ENCODE assay signal across 8 cellular contexts in genomic region chr18:80033181-80034067, GRCh38. TPM values are rescaled to one million over a fixed set of nuclear protein-coding genes. Genes with fewer than 3 reads are reported as not detected.
DNase-seq lines count a peak whose midpoint lies in the region; ATAC-seq and TF ChIP-seq lines count a peak whose summit lies in the region.

No MANE protein-coding gene starts in this region.

- intact Hi-C loops in OCI-LY7 (cut with micrococcal nuclease; ENCODE audit: unreplicated experiment) (loop anchor here (1.0 to 5.0 kb wide), 4 partner anchors 45 to 511 kb away; partner anchors contain the start of genes ADNP2, CTDP1 and TXNL4A), left ventricle myocardium superior (cut with micrococcal nuclease) (no loop called here), sciatic nerve (cut with DNase I) (no loop called here)

- peaks cover 14% of the 10 kb centered on the region for H3K79me2 ChIP-seq in OCI-LY7 (ENCODE audit: insufficient read depth, low read depth, low read length)

- peak overlapping the region; percentile 78; the same call in 1 of the 2 replicates for H2AFZ ChIP-seq in OCI-LY7 (ENCODE audit: low read length)

- POLR2A ChIA-PET in OCI-LY7 (lab: Charles Lee), result interaction anchor here (0.6 kb wide), 1 partner anchor 126 kb away, joined by 3 read pairs; no protein-coding TSS in a partner anchor

- DNase-seq in OCI-LY7 (ENCODE audit: low spot score), result no peak
- DNase-seq in left ventricle myocardium superior, result no peak
- no peak for DNase-seq in sciatic nerve (ENCODE audit: low spot score)
- no peak for DNase-seq in left lobe of liver (ENCODE audit: low spot score)
- no peak for DNase-seq in ureter (ENCODE audit: low spot score)

- ATAC-seq in GM18519 (IDR thresholded peaks at IDR 0.05; ENCODE audit: low FRiP score, unreplicated experiment), result peak; percentile 35
- peak; percentile 48 for ATAC-seq in HG02870 (IDR thresholded peaks at IDR 0.05; ENCODE audit: unreplicated experiment)
- ATAC-seq in left ventricle myocardium superior, result peak; percentile 70
- peak; percentile 0 for ATAC-seq in sciatic nerve
- no peak for ATAC-seq in left lobe of liver

- no peaks in the 10 kb centered on the region for H3K9me3 ChIP-seq in OCI-LY7 (ENCODE audit: low read length)

- TF ChIP-seq CTCF in OCI-LY7 (conservative IDR thresholded peaks at IDR 0.05; ENCODE audit: low read length), result no peak

- H3K4me3 Mint-ChIP-seq in activated naive CD4-positive, alpha-beta T cell treated with anti-CD3 and anti-CD28 coated beads, Interleukin-2, amount 50 U/mL, for 24 hours, result peak overlapping the region; percentile 92

- CTCF ChIA-PET in OCI-LY7 (lab: Charles Lee; ENCODE audit: unreplicated experiment), result interaction anchor here (0.6 to 0.7 kb wide), 4 partner anchors 50 to 172 kb away, joined by 3 to 10 read pairs (median 4); no protein-coding TSS in a partner anchor

- H3K36me3 ChIP-seq in OCI-LY7 (ENCODE audit: insufficient read depth, low read length), result 0 out of 2 replicates have a peak, but pooled peaks cover 11% of the 10 kb centered on the region

- H3K4me1 ChIP-seq in OCI-LY7 (ENCODE audit: insufficient read depth, low read length, poor library complexity, severe bottlenecking), result peaks cover 19% of the 10 kb centered on the region

- H3K9me3 Mint-ChIP-seq in activated naive CD4-positive, alpha-beta T cell treated with anti-CD3 and anti-CD28 coated beads, Interleukin-2, amount 50 U/mL, for 24 hours, result peaks cover 5% of the 10 kb centered on the region

- H3K27me3 Mint-ChIP-seq in activated naive CD4-positive, alpha-beta T cell treated with anti-CD3 and anti-CD28 coated beads, Interleukin-2, amount 50 U/mL, for 24 hours, result no peaks in the 10 kb centered on the region

- peaks cover 9% of the 10 kb centered on the region for H3K36me3 Mint-ChIP-seq in activated naive CD4-positive, alpha-beta T cell treated with anti-CD3 and anti-CD28 coated beads, Interleukin-2, amount 50 U/mL, for 24 hours

- H3K27ac ChIP-seq in OCI-LY7 (ENCODE audit: low read depth, low read length, poor library complexity, severe bottlenecking), result peak overlapping the region; percentile 42

- BruUV-seq in OCI-LY7 (replicated peaks; lab: Mats Ljungman, UMichigan), result no TSS peak

- peak overlapping the region; percentile 73 for H3K4me3 ChIP-seq in OCI-LY7 (ENCODE audit: low read depth, low read length, poor library complexity, severe bottlenecking)

- H3K9me2 ChIP-seq in OCI-LY7 (ENCODE audit: insufficient read depth, low read length), result no peaks in the 10 kb centered on the region

- H3K4me1 Mint-ChIP-seq in activated naive CD4-positive, alpha-beta T cell treated with anti-CD3 and anti-CD28 coated beads, Interleukin-2, amount 50 U/mL, for 24 hours, result peaks cover 25% of the 10 kb centered on the region

- peaks cover 7% of the 10 kb centered on the region; the same call in 1 of the 2 replicates for H4K20me1 ChIP-seq in OCI-LY7 (ENCODE audit: insufficient read depth, low read length)

- peak overlapping the region; percentile 90 for H3K27ac Mint-ChIP-seq in activated naive CD4-positive, alpha-beta T cell treated with anti-CD3 and anti-CD28 coated beads, Interleukin-2, amount 50 U/mL, for 24 hours

- peak overlapping the region; percentile 89 for H3K4me2 ChIP-seq in OCI-LY7 (ENCODE audit: low read length)

RNA-seq across cellular contexts. Expression of gene RBFA, which starts 0.8 kb away (rescaled TPM):
- total RNA-seq in OCI-LY7 (2014; rRNA removed; shearing (Covaris generic)), result 20.4 and 25.9 TPM in 2 replicates
- 28.1 and 28.3 TPM in 2 replicates for total RNA-seq in OCI-LY7 (2022)
- total RNA-seq in left ventricle myocardium superior, result 23.4 TPM
- total RNA-seq in sciatic nerve, result 23.8 TPM
- total RNA-seq in left lobe of liver, result 20.7 TPM
- 35.7 TPM for total RNA-seq in ureter

RNA-seq across cellular contexts. Expression of gene TXNL4A, which starts 45.1 kb away (rescaled TPM):
- 44.7 and 45.9 TPM in 2 replicates for total RNA-seq in OCI-LY7 (2014; rRNA removed; shearing (Covaris generic))
- 91.4 and 95.0 TPM in 2 replicates for total RNA-seq in OCI-LY7 (2022)
- 91.0 TPM for total RNA-seq in left ventricle myocardium superior
- total RNA-seq in sciatic nerve, result 71.7 TPM
- 48.3 TPM for total RNA-seq in left lobe of liver
- total RNA-seq in ureter, result 82.1 TPM
